In genomic region chr6:100203391-100203790, GRCh38 we compare ENCODE assay signal across 12 cellular contexts.
DNase-seq lines count a peak whose midpoint lies in the region; TF ChIP-seq lines count a peak whose summit lies in the region.
"Had no signal": no experiment of that assay in that cellular context is flagged by ENCODE, and none has a peak within 500 bp of the region (broad histone marks: within the 10 kb centered on the region; RNA-seq: fewer than 3 reads in every experiment).

No MANE protein-coding gene starts in this region.

- H3K4me1 ChIP-seq in mammary epithelial cell (ENCODE audit: insufficient read depth, low read length), result peaks cover 17% of the 10 kb centered on the region
- H3K4me1 ChIP-seq: body of pancreas, heart left ventricle had no signal

- no peak overlapping the region for H3K9ac ChIP-seq in mammary epithelial cell (ENCODE audit: insufficient read depth, low read length)

- H3K27ac ChIP-seq in mammary epithelial cell (ENCODE audit: insufficient read depth, low read depth, low read length) (peak overlapping the region; percentile 96), dorsolateral prefrontal cortex (no peak overlapping the region)
- H3K27ac ChIP-seq: body of pancreas had no signal

- intact Hi-C loops in mammary epithelial cell (cut with micrococcal nuclease) (no loop called here), dorsolateral prefrontal cortex (cut with DNase I) (no loop called here)

- no peaks in the 10 kb centered on the region for H3K36me3 ChIP-seq in mammary epithelial cell (ENCODE audit: insufficient read depth, low read length)
- H3K36me3 ChIP-seq: heart left ventricle had no signal

- DNase-seq in Caki2 (ENCODE audit: low read depth) (peak; percentile 87), NCI-H460 (ENCODE audit: extremely low read depth, low read depth) (peak; percentile 29), mammary epithelial cell (peak; percentile 89), non-pigmented ciliary epithelial cell (ENCODE audit: low read depth) (peak; percentile 89), dorsolateral prefrontal cortex (no peak), cerebellar nuclear complex (lab: John Stamatoyannopoulos, UW) (no peak), NCI-H69 (lab: John Stamatoyannopoulos, UW) (no peak), cerebellum (ENCODE audit: low spot score) (no peak)
- DNase-seq: body of pancreas, NCI-H1694 had no signal

- in situ Hi-C loops in Caki2 (cut with HindIII; ENCODE audit: low pct_unique_long_range_greater_than_20kb, low sequenced_read_pairs) (no loop called here), mammary epithelial cell (cut with MboI; ENCODE audit: low sequenced_read_pairs in 2 of 2) (no loop called here)

- no peaks in the 10 kb centered on the region for H3K79me2 ChIP-seq in mammary epithelial cell (ENCODE audit: insufficient read depth, low read length)

- CTCF ChIA-PET in mammary epithelial cell (lab: Charles Lee; ENCODE audit: low non-redundant PET), result no interaction called here

- dilution Hi-C loops in mammary epithelial cell (cut with HindIII; ENCODE audit: low sequenced_read_pairs), result no loop called here

- no peak overlapping the region for H3K4me2 ChIP-seq in mammary epithelial cell (ENCODE audit: insufficient read depth, low read depth, low read length)
- H3K4me2 ChIP-seq: GM23338 had no signal

- no peaks in the 10 kb centered on the region for H4K20me1 ChIP-seq in mammary epithelial cell (ENCODE audit: insufficient read depth, low read length)

- no TSS peak for BruUV-seq in mammary epithelial cell (replicated peaks; lab: Mats Ljungman, UMichigan)

- 33% methylated on average over 3 of the region's 3 CpGs for WGBS in mammary epithelial cell (ENCODE audit: low coverage, missing lambda C conversion rate)

- H3K27me3 ChIP-seq in mammary epithelial cell (ENCODE audit: insufficient read depth, low read length) (no peaks in the 10 kb centered on the region), dorsolateral prefrontal cortex (peaks cover 0 to 18% (median 0%) of the 10 kb centered on the region in 45 donors)
- H3K27me3 ChIP-seq: body of pancreas, heart left ventricle had no signal

- H3K4me3 ChIP-seq in mammary epithelial cell (replicated peaks in 1 of 3; ENCODE audit: insufficient read depth in 1 of 3, low read depth in 2 of 3, low read length in 3 of 3) (no peak overlapping the region), dorsolateral prefrontal cortex (no peak overlapping the region)
- H3K4me3 ChIP-seq: body of pancreas, GM23338, heart left ventricle had no signal

- TF ChIP-seq CTCF in mammary epithelial cell (conservative IDR thresholded peaks at IDR 0.05 in 1 of 2, IDR thresholded peaks at IDR 0.05 in 1 of 2; ENCODE audit: extremely low read depth in 1 of 2, insufficient read depth in 1 of 2, low read depth in 1 of 2, low read length in 2 of 2), result no peak
- TF ChIP-seq CTCF in dorsolateral prefrontal cortex (IDR thresholded peaks at IDR 0.05 in 54 of 56, conservative IDR thresholded peaks at IDR 0.05 in 2 of 56; ENCODE audit: low read depth in 1 of 56, partially characterized antibody in 56 of 56), result no peak

- H3K9me3 ChIP-seq in mammary epithelial cell (replicated peaks; ENCODE audit: insufficient read depth, low read length), result peaks cover 5% of the 10 kb centered on the region
- H3K9me3 ChIP-seq: body of pancreas had no signal

- no peak overlapping the region for H2AFZ ChIP-seq in mammary epithelial cell (ENCODE audit: low read depth, low read length)
- H2AFZ ChIP-seq: GM23338 had no signal

Comparison
In these comparisons a context has a peak if more than half of its experiments do, and no peak if none do; other contexts are left out.
1. DNase-seq: peak in Caki2 (single experiment), NCI-H460 (single experiment), mammary epithelial cell (single experiment) and non-pigmented ciliary epithelial cell (single experiment); none in dorsolateral prefrontal cortex (0 of 10), cerebellar nuclear complex (0 of 2), NCI-H69 (single experiment) and cerebellum (single experiment).